23 cellular contexts compared by ENCODE assay signal in genomic region chr10:102654969-102655368, GRCh38.
"Had no signal": no experiment of that assay in that cellular context is flagged by ENCODE, and none has a peak within 500 bp of the region (broad histone marks: within the 10 kb centered on the region; RNA-seq: fewer than 3 reads in every experiment).

No MANE protein-coding gene starts in this region.

- H3K4me3 Mint-ChIP-seq: activated B cell treated with CpG ODN at 0.5 μM for 24 hours; activated CD4-positive, alpha-beta T cell treated with anti-CD3 and anti-CD28 coated beads, Interleukin-2, amount 10 ng/mL, durations not matched to agents 24 days and 14 days; activated naive CD4-positive, alpha-beta T cell treated with anti-CD3 and anti-CD28 coated beads, Interleukin-2, amount 50 U/mL, for 24 hours; brain; naive B cell had no signal

- H3K4me1 ChIP-seq: foreskin keratinocyte had no signal

- H3K4me3 ChIP-seq: right lobe of liver, SJCRH30, smooth muscle cell, suprapubic skin had no signal

- H3K27me3 ChIP-seq: foreskin keratinocyte, right lobe of liver, SJCRH30, suprapubic skin had no signal

- ATAC-seq: foreskin keratinocyte, left colon, right lobe of liver had no signal

- H3K9me3 Mint-ChIP-seq: activated B cell treated with CpG ODN at 0.5 μM for 24 hours; activated CD4-positive, alpha-beta T cell treated with anti-CD3 and anti-CD28 coated beads, Interleukin-2, amount 10 ng/mL, durations not matched to agents 24 days and 14 days; activated naive CD4-positive, alpha-beta T cell treated with anti-CD3 and anti-CD28 coated beads, Interleukin-2, amount 50 U/mL, for 24 hours; brain; immature natural killer cell; naive B cell had no signal

- H3K27me3 Mint-ChIP-seq: activated B cell treated with CpG ODN at 0.5 μM for 24 hours; activated CD4-positive, alpha-beta T cell treated with anti-CD3 and anti-CD28 coated beads, Interleukin-2, amount 10 ng/mL, durations not matched to agents 24 days and 14 days; activated naive CD4-positive, alpha-beta T cell treated with anti-CD3 and anti-CD28 coated beads, Interleukin-2, amount 50 U/mL, for 24 hours; brain; naive B cell; progenitor cell of endocrine pancreas had no signal

- H3K9me3 ChIP-seq: right lobe of liver, SJCRH30, suprapubic skin had no signal

- DNase-seq: activated B cell treated with CpG ODN at 0.5 μM for 24 hours; activated CD4-positive, alpha-beta T cell treated with anti-CD3 and anti-CD28 coated beads, Interleukin-2, amount 10 ng/mL, durations not matched to agents 24 days and 14 days; activated effector memory CD4-positive, alpha-beta T cell treated with Interleukin-2 at 50 U/mL for 16 hours; amygdala; cortex of kidney; effector CD4-positive, alpha-beta T cell; foreskin keratinocyte; immature natural killer cell; left colon; naive B cell; nucleus accumbens; SJCRH30; stimulated activated CD4-positive, alpha-beta T cell treated with anti-CD3 and anti-CD28 coated beads, Interleukin-4, amount 100 ng/mL, for 4 hours; stimulated activated CD8-positive, alpha-beta memory T cell treated with anti-CD3 and anti-CD28 coated beads, Interleukin-4, amount 100 ng/mL, for 48 hours; stimulated activated naive CD4-positive, alpha-beta T cell treated with Interleukin-2 at 50 U/mL for 16 hours; T-helper 2 cell; trophoblast cell had no signal

- H3K27ac Mint-ChIP-seq: activated B cell treated with CpG ODN at 0.5 μM for 24 hours; activated naive CD4-positive, alpha-beta T cell treated with anti-CD3 and anti-CD28 coated beads, Interleukin-2, amount 50 U/mL, for 24 hours; naive B cell had no signal

- H3K27ac ChIP-seq: foreskin keratinocyte, right lobe of liver, SJCRH30, suprapubic skin had no signal
